33 cellular contexts compared by ENCODE assay signal in the genomic region with DNA sequence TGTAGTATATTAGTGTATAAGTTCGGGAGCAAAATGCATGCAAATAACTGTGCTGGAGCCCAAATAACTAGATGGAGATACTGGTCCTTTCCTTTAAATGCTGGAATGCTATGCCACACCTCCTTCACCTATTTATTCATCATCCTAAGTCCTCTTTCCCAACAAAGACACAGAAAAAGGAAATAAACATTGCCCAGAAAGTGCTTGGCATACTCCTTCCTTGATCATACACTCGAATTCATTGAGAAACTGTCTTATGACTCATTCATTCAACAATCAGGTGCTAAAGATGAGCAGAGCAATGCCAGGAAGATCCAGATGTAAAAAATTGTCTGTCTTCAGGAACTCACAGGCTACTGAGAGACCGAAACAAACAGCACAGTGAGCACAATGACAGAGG.
"Had no signal": no experiment of that assay in that cellular context is flagged by ENCODE, and none has a peak within 500 bp of the region (broad histone marks: within the 10 kb centered on the region; RNA-seq: fewer than 3 reads in every experiment).

No MANE protein-coding gene starts in this region.

- H3K27ac ChIP-seq: ascending aorta, esophagus muscularis mucosa, heart right ventricle, left lung, lower lobe of right lung, pancreas, prostate gland, sigmoid colon, thyroid gland, upper lobe of left lung, vagina had no signal

- H3K4me3 ChIP-seq: ascending aorta, esophagus muscularis mucosa, heart right ventricle, left lung, lower lobe of right lung, mucosa of descending colon, pancreas, prostate gland, sigmoid colon, thyroid gland, upper lobe of left lung, vagina had no signal

- H3K4me1 ChIP-seq: ascending aorta, esophagus muscularis mucosa, heart right ventricle, left lung, lower lobe of right lung, pancreas, prostate gland, sigmoid colon, thyroid gland, upper lobe of left lung, vagina had no signal

- H3K27me3 ChIP-seq: ascending aorta, esophagus muscularis mucosa, heart right ventricle, left lung, pancreas, sigmoid colon, thyroid gland, upper lobe of left lung, vagina had no signal

- H3K9me3 ChIP-seq: ascending aorta, esophagus muscularis mucosa, heart right ventricle, lower lobe of right lung, mucosa of descending colon, pancreas, prostate gland, sigmoid colon, thyroid gland, upper lobe of left lung, vagina had no signal

- H3K36me3 ChIP-seq: ascending aorta, esophagus muscularis mucosa, heart right ventricle, left lung, lower lobe of right lung, pancreas, prostate gland, sigmoid colon, thyroid gland, upper lobe of left lung, vagina had no signal

- ATAC-seq: effector memory CD8-positive, alpha-beta T cell; heart right ventricle; left lung; lower lobe of right lung; mucosa of descending colon; pancreas; stimulated activated memory B cell treated with anti-CD40 and anti-IgM and Interleukin-4, amounts not matched to agents 10 μg/mL and 1 μg/mL and 100 μg/mL, for 72 hours; stimulated activated naive CD8-positive, alpha-beta T cell treated with anti-CD3 and anti-CD28 coated beads, Interleukin-15, amount 100 ng/mL, for 72 hours; T-helper 17 cell had no signal

- DNase-seq: activated CD4-positive, alpha-beta memory T cell treated with anti-CD3 and anti-CD28 coated beads for 36 hours; activated CD4-positive, alpha-beta T cell treated with anti-CD3 and anti-CD28 coated beads, Interleukin-2, amount 10 ng/mL, durations not matched to agents 24 days and 14 days; activated CD4-positive, CD25-positive, alpha-beta regulatory T cell treated with anti-CD3 and anti-CD28 coated beads, Interleukin-2, amount 50 U/mL, for 72 hours; activated CD8-positive, alpha-beta memory T cell treated with anti-CD3 and anti-CD28 coated beads, Interleukin-2, amount 50 U/mL, for 4 hours; activated gamma-delta T cell; activated naive CD4-positive, alpha-beta T cell treated with anti-CD3 and anti-CD28 coated beads, Interleukin-2, amount 10 ng/mL, durations not matched to agents 7 days and 5 days; activated naive CD8-positive, alpha-beta T cell treated with anti-CD3 and anti-CD28 coated beads, Interleukin-2, amount 10 ng/mL, durations not matched to agents 7 days and 5 days; activated T-cell treated with anti-CD3 and anti-CD28 coated beads, Interleukin-2, amount 50 U/mL, for 1 hour; caudate nucleus; cortex of kidney; effector memory CD8-positive, alpha-beta T cell; foreskin melanocyte; heart right ventricle; kidney glomerular epithelial cell; left lung; lower lobe of right lung; mucosa of descending colon; pancreas; sigmoid colon; small intestine; stimulated activated CD4-positive, alpha-beta T cell treated with anti-CD3 and anti-CD28 coated beads, Interleukin-4, amount 100 ng/mL, for 4 hours; stimulated activated CD8-positive, alpha-beta memory T cell treated with anti-CD3 and anti-CD28 coated beads, Interleukin-4, amount 100 ng/mL, for 48 hours; stimulated activated naive CD8-positive, alpha-beta T cell treated with anti-CD3 and anti-CD28 coated beads, Interleukin-15, amount 100 ng/mL, for 72 hours; substantia nigra; T-helper 17 cell; T1000; thyroid gland; upper lobe of left lung had no signal
